In the genomic region with DNA sequence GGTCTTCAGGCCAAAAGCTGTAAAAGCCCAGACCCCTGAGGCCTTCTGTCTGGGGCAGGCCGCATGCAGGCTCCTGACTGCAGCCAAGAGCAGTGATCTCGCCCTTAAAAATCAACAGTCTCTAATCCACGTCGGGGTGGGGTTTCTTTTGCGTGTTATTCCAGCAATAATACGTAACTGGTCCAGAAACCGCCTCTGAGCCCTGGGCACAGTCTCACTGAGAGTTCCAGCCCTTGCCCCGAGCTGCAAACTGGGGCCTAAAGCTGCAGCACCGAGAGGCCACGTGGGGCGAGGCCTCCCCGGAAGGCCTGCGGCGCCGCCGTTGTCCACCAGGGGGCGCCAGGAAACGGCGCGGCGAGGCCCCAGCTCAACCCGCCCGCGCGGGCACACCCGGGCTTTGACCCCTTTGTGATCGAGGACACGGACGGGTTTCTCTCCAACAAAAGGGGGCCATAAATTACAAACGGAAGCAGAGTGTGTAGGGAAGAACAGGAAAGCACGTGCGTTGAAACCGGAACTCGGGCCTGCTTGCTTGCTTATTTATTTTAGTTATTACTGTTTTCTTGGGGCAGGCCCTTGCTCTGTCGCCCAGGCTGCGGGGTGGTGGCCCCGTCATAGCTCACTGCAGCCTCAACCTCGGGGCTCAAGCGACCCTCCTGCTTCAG, we compare ENCODE assay signal across 8 cellular contexts.
DNase-seq lines count a peak whose midpoint lies in the region; ATAC-seq, FAIRE-seq and TF ChIP-seq lines count a peak whose summit lies in the region.

No MANE protein-coding gene starts in this region.

- DNase-seq in DMS53 (lab: John Stamatoyannopoulos, UW): peak; percentile 94
- DNase-seq in HFF-Myc (ENCODE audit: extremely low read depth, low read depth): no peak
- peak; percentile 82 for DNase-seq in NCI-H2107 (lab: John Stamatoyannopoulos, UW)
- peak; percentile 83 for DNase-seq in WTC11 (ENCODE audit: low spot score)
- peak; percentile 66 to 70 for DNase-seq in cardiac fibroblast (ENCODE audit: low read depth in 2 of 2)
- DNase-seq in keratinocyte (ENCODE audit: low read depth, low spot score): no peak
- peak; percentile 87 for DNase-seq in stimulated activated CD4-positive, alpha-beta T cell treated with anti-CD3 and anti-CD28 coated beads, Interleukin-15, amount 100 ng/mL, for 24 hours
- no peak for DNase-seq in DMS79 treated with DMSO at 0.1 percent for 48 hours (lab: John Stamatoyannopoulos, UW)

- TF ChIP-seq CTCF in HFF-Myc (IDR thresholded peaks at IDR 0.05; ENCODE audit: low read depth, low read length, missing control alignments): peak; percentile 98
- peak; percentile 99 for TF ChIP-seq CTCF in WTC11 (IDR thresholded peaks at IDR 0.05)
- TF ChIP-seq CTCF in cardiac fibroblast (IDR thresholded peaks at IDR 0.05; ENCODE audit: low read depth, low read length): peak; percentile 69
- TF ChIP-seq CTCF in keratinocyte (optimal IDR thresholded peaks at IDR 0.05 in 1 of 3, IDR thresholded peaks at IDR 0.05 in 1 of 3, conservative IDR thresholded peaks at IDR 0.05 in 1 of 3; ENCODE audit: extremely low read depth in 1 of 3, insufficient read depth in 2 of 3, low read length in 3 of 3): peak; percentile 85 to 95 (median 88)

- no peaks in the 10 kb centered on the region for H3K27me3 ChIP-seq in keratinocyte (ENCODE audit: control insufficient read depth, extremely low read depth, insufficient read depth, low read length)

- H3K27ac ChIP-seq in keratinocyte (ENCODE audit: control insufficient read depth, insufficient read depth, low read length): peak overlapping the region; percentile 83

- peak; percentile 88 for ATAC-seq in WTC11

- no peak for FAIRE-seq in keratinocyte (lab: Jason Lieb, UNC)

- H3K27ac Mint-ChIP-seq in WTC11: no peak overlapping the region

- H3K27me3 Mint-ChIP-seq in WTC11 (ENCODE audit: low read depth): peaks cover 12% of the 10 kb centered on the region

- POLR2A ChIA-PET in WTC11 (lab: Charles Lee): interaction anchor here (1.1 to 1.4 kb wide), 2 partner anchors 175 to 373 kb away, joined by 3 to 12 read pairs; a partner anchor contains a TSS

- no peak overlapping the region for H3K4me3 Mint-ChIP-seq in WTC11

- peak overlapping the region; percentile 88 for H2AFZ ChIP-seq in keratinocyte (ENCODE audit: control insufficient read depth, low read length)

- CTCF ChIA-PET in WTC11 (lab: Charles Lee): interaction anchor here (0.7 to 3.7 kb wide), 49 partner anchors 9 to 1085 kb away, joined by 3 to 63 read pairs (median 4); a partner anchor contains a TSS

- dilution Hi-C loops in keratinocyte (cut with MboI; ENCODE audit: extremely low pct_ligation_motif_present, low sequenced_read_pairs): no loop called here

- peaks cover 44% of the 10 kb centered on the region for H3K4me1 ChIP-seq in keratinocyte (ENCODE audit: control insufficient read depth, extremely low read depth, insufficient read depth, low read length)

- peak overlapping the region; percentile 71 for H3K4me2 ChIP-seq in keratinocyte (ENCODE audit: control insufficient read depth, extremely low read depth, insufficient read depth, low read depth, low read length)

- H3K9me1 ChIP-seq in keratinocyte (ENCODE audit: control insufficient read depth, extremely low read depth, insufficient read depth, low read length): no peaks in the 10 kb centered on the region

- H3K36me3 Mint-ChIP-seq in WTC11: peaks cover 2% of the 10 kb centered on the region; the same call in 1 of the 2 replicates

- H3K4me1 Mint-ChIP-seq in WTC11: peaks cover 27% of the 10 kb centered on the region

- no peaks in the 10 kb centered on the region for H3K79me2 ChIP-seq in keratinocyte (ENCODE audit: control insufficient read depth, insufficient read depth, low read length)

- peaks cover 8% of the 10 kb centered on the region for H3K9me3 Mint-ChIP-seq in WTC11

- H3K4me3 ChIP-seq in HFF-Myc (replicated peaks; ENCODE audit: low read depth, low read length) (no peak overlapping the region), cardiac fibroblast (replicated peaks in 1 of 2; ENCODE audit: low read depth in 2 of 2, low read length in 2 of 2) (no peak overlapping the region), keratinocyte (ENCODE audit: control insufficient read depth in 2 of 3, extremely low read depth in 1 of 3, insufficient read depth in 2 of 3, low read depth in 1 of 3, low read length in 3 of 3) (no peak overlapping the region)

- no peaks in the 10 kb centered on the region for H4K20me1 ChIP-seq in keratinocyte (ENCODE audit: control insufficient read depth, extremely low read depth, insufficient read depth, low read length)

- no peaks in the 10 kb centered on the region for H3K9me3 ChIP-seq in keratinocyte (ENCODE audit: control insufficient read depth, low read depth, low read length)

- peak overlapping the region; percentile 75 for H3K9ac ChIP-seq in keratinocyte (ENCODE audit: control insufficient read depth, extremely low read depth, insufficient read depth, low read length)

- no peaks in the 10 kb centered on the region for H3K36me3 ChIP-seq in keratinocyte (ENCODE audit: control insufficient read depth in 2 of 2, extremely low read depth in 1 of 2, insufficient read depth in 2 of 2, low read length in 2 of 2)

TF ChIP-seq in WTC11, 78 proteins besides CTCF, POLR2A, EP300 and RAD21 (continues in another document):
- TF ChIP-seq, protein P1, sequence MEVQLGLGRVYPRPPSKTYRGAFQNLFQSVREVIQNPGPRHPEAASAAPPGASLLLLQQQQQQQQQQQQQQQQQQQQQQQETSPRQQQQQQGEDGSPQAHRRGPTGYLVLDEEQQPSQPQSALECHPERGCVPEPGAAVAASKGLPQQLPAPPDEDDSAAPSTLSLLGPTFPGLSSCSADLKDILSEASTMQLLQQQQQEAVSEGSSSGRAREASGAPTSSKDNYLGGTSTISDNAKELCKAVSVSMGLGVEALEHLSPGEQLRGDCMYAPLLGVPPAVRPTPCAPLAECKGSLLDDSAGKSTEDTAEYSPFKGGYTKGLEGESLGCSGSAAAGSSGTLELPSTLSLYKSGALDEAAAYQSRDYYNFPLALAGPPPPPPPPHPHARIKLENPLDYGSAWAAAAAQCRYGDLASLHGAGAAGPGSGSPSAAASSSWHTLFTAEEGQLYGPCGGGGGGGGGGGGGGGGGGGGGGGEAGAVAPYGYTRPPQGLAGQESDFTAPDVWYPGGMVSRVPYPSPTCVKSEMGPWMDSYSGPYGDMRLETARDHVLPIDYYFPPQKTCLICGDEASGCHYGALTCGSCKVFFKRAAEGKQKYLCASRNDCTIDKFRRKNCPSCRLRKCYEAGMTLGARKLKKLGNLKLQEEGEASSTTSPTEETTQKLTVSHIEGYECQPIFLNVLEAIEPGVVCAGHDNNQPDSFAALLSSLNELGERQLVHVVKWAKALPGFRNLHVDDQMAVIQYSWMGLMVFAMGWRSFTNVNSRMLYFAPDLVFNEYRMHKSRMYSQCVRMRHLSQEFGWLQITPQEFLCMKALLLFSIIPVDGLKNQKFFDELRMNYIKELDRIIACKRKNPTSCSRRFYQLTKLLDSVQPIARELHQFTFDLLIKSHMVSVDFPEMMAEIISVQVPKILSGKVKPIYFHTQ (CRISPR knock-in tag; IDR thresholded peaks at IDR 0.05): no peak
- TF ChIP-seq, protein P2, sequence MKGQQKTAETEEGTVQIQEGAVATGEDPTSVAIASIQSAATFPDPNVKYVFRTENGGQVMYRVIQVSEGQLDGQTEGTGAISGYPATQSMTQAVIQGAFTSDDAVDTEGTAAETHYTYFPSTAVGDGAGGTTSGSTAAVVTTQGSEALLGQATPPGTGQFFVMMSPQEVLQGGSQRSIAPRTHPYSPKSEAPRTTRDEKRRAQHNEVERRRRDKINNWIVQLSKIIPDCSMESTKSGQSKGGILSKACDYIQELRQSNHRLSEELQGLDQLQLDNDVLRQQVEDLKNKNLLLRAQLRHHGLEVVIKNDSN (CRISPR knock-in tag; IDR thresholded peaks at IDR 0.05): peak; percentile 91
- TF ChIP-seq, protein P3, sequence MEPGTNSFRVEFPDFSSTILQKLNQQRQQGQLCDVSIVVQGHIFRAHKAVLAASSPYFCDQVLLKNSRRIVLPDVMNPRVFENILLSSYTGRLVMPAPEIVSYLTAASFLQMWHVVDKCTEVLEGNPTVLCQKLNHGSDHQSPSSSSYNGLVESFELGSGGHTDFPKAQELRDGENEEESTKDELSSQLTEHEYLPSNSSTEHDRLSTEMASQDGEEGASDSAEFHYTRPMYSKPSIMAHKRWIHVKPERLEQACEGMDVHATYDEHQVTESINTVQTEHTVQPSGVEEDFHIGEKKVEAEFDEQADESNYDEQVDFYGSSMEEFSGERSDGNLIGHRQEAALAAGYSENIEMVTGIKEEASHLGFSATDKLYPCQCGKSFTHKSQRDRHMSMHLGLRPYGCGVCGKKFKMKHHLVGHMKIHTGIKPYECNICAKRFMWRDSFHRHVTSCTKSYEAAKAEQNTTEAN (CRISPR knock-in tag; IDR thresholded peaks at IDR 0.05): 0 out of 2 replicates have a peak, but pooled peaks have one; percentile 74
- TF ChIP-seq SP1 (CRISPR knock-in tag; conservative IDR thresholded peaks at IDR 0.05): peak; percentile 44; the same call in 1 of the 2 replicates
- peak; percentile 45; the same call in 1 of the 2 replicates for TF ChIP-seq GABPB1 (CRISPR knock-in tag; IDR thresholded peaks at IDR 0.05)
- 0 out of 2 replicates have a peak, but pooled peaks have one; percentile 47 for TF ChIP-seq ATF1 (CRISPR knock-in tag; IDR thresholded peaks at IDR 0.05)
- no peak for TF ChIP-seq ELF4 (CRISPR knock-in tag; IDR thresholded peaks at IDR 0.05; ENCODE audit: low read depth)
- TF ChIP-seq, protein P4, sequence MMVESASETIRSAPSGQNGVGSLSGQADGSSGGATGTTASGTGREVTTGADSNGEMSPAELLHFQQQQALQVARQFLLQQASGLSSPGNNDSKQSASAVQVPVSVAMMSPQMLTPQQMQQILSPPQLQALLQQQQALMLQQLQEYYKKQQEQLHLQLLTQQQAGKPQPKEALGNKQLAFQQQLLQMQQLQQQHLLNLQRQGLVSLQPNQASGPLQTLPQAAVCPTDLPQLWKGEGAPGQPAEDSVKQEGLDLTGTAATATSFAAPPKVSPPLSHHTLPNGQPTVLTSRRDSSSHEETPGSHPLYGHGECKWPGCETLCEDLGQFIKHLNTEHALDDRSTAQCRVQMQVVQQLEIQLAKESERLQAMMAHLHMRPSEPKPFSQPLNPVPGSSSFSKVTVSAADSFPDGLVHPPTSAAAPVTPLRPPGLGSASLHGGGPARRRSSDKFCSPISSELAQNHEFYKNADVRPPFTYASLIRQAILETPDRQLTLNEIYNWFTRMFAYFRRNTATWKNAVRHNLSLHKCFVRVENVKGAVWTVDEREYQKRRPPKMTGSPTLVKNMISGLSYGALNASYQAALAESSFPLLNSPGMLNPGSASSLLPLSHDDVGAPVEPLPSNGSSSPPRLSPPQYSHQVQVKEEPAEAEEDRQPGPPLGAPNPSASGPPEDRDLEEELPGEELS (CRISPR knock-in tag; IDR thresholded peaks at IDR 0.05): peak; percentile 36; the same call in 1 of the 2 replicates

Comparison
In these comparisons a context has a peak if more than half of its experiments do, and no peak if none do; other contexts are left out.
1. DNase-seq: peak in DMS53 (single experiment), NCI-H2107 (single experiment), WTC11 (single experiment), cardiac fibroblast (2 of 2) and stimulated activated CD4-positive, alpha-beta T cell treated with anti-CD3 and anti-CD28 coated beads, Interleukin-15, amount 100 ng/mL, for 24 hours (single experiment); none in HFF-Myc (single experiment), keratinocyte (single experiment) and DMS79 treated with DMSO at 0.1 percent for 48 hours (single experiment).
2. Peak in every context shown above with its lines, with median percentiles within 50 percentile points of each other: CTCF ChIP-seq.